In the genomic region with DNA sequence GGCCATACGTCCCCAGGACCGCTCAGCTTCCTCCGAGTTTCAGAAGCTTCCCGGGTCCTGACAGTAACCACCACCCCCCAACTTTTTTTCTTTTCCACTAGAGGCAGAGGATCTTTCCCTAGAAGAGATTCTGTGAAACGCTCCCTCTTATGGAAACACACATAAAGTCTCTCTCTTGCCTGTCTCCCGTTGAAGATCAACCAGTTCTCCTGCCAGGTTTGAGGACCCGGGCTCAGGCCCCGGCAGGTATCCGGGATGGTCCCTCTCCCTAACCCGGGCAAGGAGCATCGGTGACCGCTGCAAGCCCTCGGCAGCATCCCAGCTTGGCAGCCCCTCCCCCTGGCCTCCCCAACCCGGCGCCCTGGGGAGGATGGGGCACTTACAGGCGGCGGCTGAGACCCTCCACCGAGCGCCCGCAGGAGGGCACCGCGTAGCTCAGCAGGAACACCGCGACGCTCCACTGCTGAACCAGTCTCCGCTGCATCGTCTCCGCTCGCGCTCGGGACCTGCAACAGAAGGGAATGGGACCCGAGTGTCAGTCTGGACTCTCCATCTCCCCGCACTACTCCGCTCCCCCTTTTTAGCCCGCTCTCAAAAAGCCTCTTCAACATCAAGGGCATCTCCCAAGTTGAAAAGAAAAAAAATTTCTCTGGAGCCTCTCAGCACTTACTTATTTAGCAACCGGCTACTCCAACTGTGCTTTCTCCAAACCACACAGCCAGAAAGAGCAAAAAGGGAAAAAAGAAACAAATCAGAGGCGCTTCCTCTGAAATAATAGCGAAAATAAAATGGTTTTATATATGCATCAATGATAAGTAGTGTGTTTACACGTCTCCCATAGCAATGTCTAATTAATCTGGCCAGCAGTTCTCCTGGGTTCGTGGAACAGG, we compare ENCODE assay signal across 8 cellular contexts. TPM values are rescaled to one million over a fixed set of nuclear protein-coding genes. Genes with fewer than 3 reads are reported as not detected.
DNase-seq lines count a peak whose midpoint lies in the region; ATAC-seq and TF ChIP-seq lines count a peak whose summit lies in the region.

No MANE protein-coding gene starts in this region.

- H3K9me3 Mint-ChIP-seq in activated B cell treated with CpG ODN at 0.5 μM for 24 hours (no peaks in the 10 kb centered on the region), osteocyte (ENCODE audit: unreplicated experiment) (no peaks in the 10 kb centered on the region)

- H3K27me3 ChIP-seq in gastroesophageal sphincter = peaks cover 82% of the 10 kb centered on the region

- peaks cover 24% of the 10 kb centered on the region for H3K4me1 Mint-ChIP-seq in activated B cell treated with CpG ODN at 0.5 μM for 24 hours
- H3K4me1 Mint-ChIP-seq in osteocyte (ENCODE audit: unreplicated experiment) = peaks cover 40% of the 10 kb centered on the region

- TF ChIP-seq EP300 in gastroesophageal sphincter (IDR thresholded peaks at IDR 0.05) = no peak

- CTCF ChIA-PET in activated B cell treated with CpG ODN at 0.5 μM for 24 hours (lab: Charles Lee) = no interaction called here

- no peak for DNase-seq in AG09319 (ENCODE audit: extremely low read depth, low read depth)
- peak; percentile 50 for DNase-seq in HCEC 1CT
- no peak for DNase-seq in activated B cell treated with CpG ODN at 0.5 μM for 24 hours
- DNase-seq in osteocyte (ENCODE audit: extremely low spot score, unreplicated experiment) = no peak
- no peak for DNase-seq in RKO (ENCODE audit: low spot score)
- no peak for DNase-seq in activated CD4-positive, CD25-positive, alpha-beta regulatory T cell (lab: John Stamatoyannopoulos, UW)

- TF ChIP-seq CTCF in AG09319 (IDR thresholded peaks at IDR 0.05; ENCODE audit: low read depth, low read length) = peak; percentile 19
- no peak for TF ChIP-seq CTCF in activated B cell treated with CpG ODN at 0.5 μM for 24 hours (IDR thresholded peaks at IDR 0.05)
- TF ChIP-seq CTCF in gastroesophageal sphincter (IDR thresholded peaks at IDR 0.05) = peak in 1 of 4 experiments; percentile 5
- peak; percentile 22 for TF ChIP-seq CTCF in osteocyte (IDR thresholded peaks at IDR 0.05)

- peak overlapping the region; percentile 32 to 67 for H3K4me3 ChIP-seq in gastroesophageal sphincter

- WGBS in gastroesophageal sphincter (ENCODE audit: low coverage in 1 of 2), 2 donors = 0 to 5% methylated on average over 9 to 27 of the region's 40 CpGs

- no peaks in the 10 kb centered on the region for H3K36me3 ChIP-seq in gastroesophageal sphincter

- ATAC-seq in activated B cell treated with CpG ODN at 0.5 μM for 24 hours (ENCODE audit: low read depth) (no peak), gastroesophageal sphincter (peak; percentile 29), GM21423 (IDR thresholded peaks at IDR 0.05; ENCODE audit: unreplicated experiment) (no peak)

- H3K27me3 Mint-ChIP-seq in activated B cell treated with CpG ODN at 0.5 μM for 24 hours = peaks cover 66% of the 10 kb centered on the region
- H3K27me3 Mint-ChIP-seq in osteocyte (ENCODE audit: unreplicated experiment) = peaks cover 28% of the 10 kb centered on the region

- H3K27ac ChIP-seq in gastroesophageal sphincter = peak overlapping the region in 3 of 4 donors; percentile 75 to 81 (median 79)

- POLR2A ChIA-PET in activated B cell treated with CpG ODN at 0.5 μM for 24 hours (lab: Charles Lee) = no interaction called here

- TF ChIP-seq POLR2A in gastroesophageal sphincter (IDR thresholded peaks at IDR 0.05) = no peak

- intact Hi-C loops in activated B cell treated with CpG ODN at 0.5 μM for 24 hours (cut with micrococcal nuclease) = no loop called here

- peaks cover 0 to 45% (median 13%) of the 10 kb centered on the region in 3 donors for H3K4me1 ChIP-seq in gastroesophageal sphincter

- no peaks in the 10 kb centered on the region for H3K9me3 ChIP-seq in gastroesophageal sphincter

- no peak overlapping the region for H3K27ac Mint-ChIP-seq in activated B cell treated with CpG ODN at 0.5 μM for 24 hours
- peak overlapping the region; percentile 67 for H3K27ac Mint-ChIP-seq in osteocyte (ENCODE audit: unreplicated experiment)

- no peaks in the 10 kb centered on the region for H3K36me3 Mint-ChIP-seq in activated B cell treated with CpG ODN at 0.5 μM for 24 hours (ENCODE audit: low read depth)
- no peaks in the 10 kb centered on the region for H3K36me3 Mint-ChIP-seq in osteocyte (ENCODE audit: unreplicated experiment)

- peak overlapping the region; percentile 82 for H3K4me3 Mint-ChIP-seq in activated B cell treated with CpG ODN at 0.5 μM for 24 hours
- peak overlapping the region; percentile 80 for H3K4me3 Mint-ChIP-seq in osteocyte (ENCODE audit: unreplicated experiment)

RNA-seq across cellular contexts. Expression of a gene that starts 3.3 kb away (rescaled TPM):
- not detected in 2 replicates for total RNA-seq in activated B cell treated with CpG ODN at 0.5 μM for 24 hours
- total RNA-seq in gastroesophageal sphincter = 1 to 10 TPM in 3 of 4 donors, under 1 TPM in 1; 0.47 to 3.3 (median 1.9) TPM
- 0.44 and 0.46 TPM in 2 replicates for total RNA-seq in osteocyte
